ENCODE assay signal across 9 cellular contexts in genomic region chr19:42140125-42140754, GRCh38. TPM values are rescaled to one million over a fixed set of nuclear protein-coding genes. Genes with fewer than 3 reads are reported as not detected.
DNase-seq lines count a peak whose midpoint lies in the region; ATAC-seq and TF ChIP-seq lines count a peak whose summit lies in the region.
"Had no signal": no experiment of that assay in that cellular context is flagged by ENCODE, and none has a peak within 500 bp of the region (broad histone marks: within the 10 kb centered on the region; RNA-seq: fewer than 3 reads in every experiment).

No MANE protein-coding gene starts in this region.

- H3K4me1 ChIP-seq in stomach: no peaks in the 10 kb centered on the region

- H3K4me3 ChIP-seq in stomach: no peak overlapping the region

- TF ChIP-seq POLR2A in stomach (IDR thresholded peaks at IDR 0.05): no peak

- no peaks in the 10 kb centered on the region for H3K36me3 ChIP-seq in stomach

- ATAC-seq in activated CD8-positive, alpha-beta T cell treated with anti-CD3 and anti-CD28 coated beads, Interleukin-2, amount 10 ng/mL, durations not matched to agents 7 days and 5 days: peak; percentile 80
- ATAC-seq in activated CD4-positive, CD25-positive, alpha-beta regulatory T cell treated with anti-CD3 and anti-CD28 coated beads, Interleukin-2, amount 50 U/mL, for 24 hours: no peak

- POLR2A ChIA-PET in activated CD8-positive, alpha-beta T cell treated with anti-CD3 and anti-CD28 coated beads, Interleukin-2, amount 10 ng/mL, durations not matched to agents 7 days and 5 days (lab: Charles Lee): interaction anchor here (1.3 to 1.4 kb wide), 2 partner anchors 12 to 59 kb away, joined by 3 read pairs; no protein-coding TSS in a partner anchor

- peaks cover 0 to 69% (median 6%) of the 10 kb centered on the region in 3 donors for H3K27me3 ChIP-seq in stomach

- CTCF ChIA-PET in activated CD8-positive, alpha-beta T cell treated with anti-CD3 and anti-CD28 coated beads, Interleukin-2, amount 10 ng/mL, durations not matched to agents 7 days and 5 days (lab: Charles Lee): interaction anchor here (1.8 to 2.0 kb wide), 3 partner anchors 32 to 139 kb away, joined by 7 to 12 read pairs (median 9); no protein-coding TSS in a partner anchor

- no peak for TF ChIP-seq CTCF in stomach (IDR thresholded peaks at IDR 0.05)

- no peaks in the 10 kb centered on the region for H3K9me3 Mint-ChIP-seq in activated CD8-positive, alpha-beta T cell treated with anti-CD3 and anti-CD28 coated beads, Interleukin-2, amount 10 ng/mL, durations not matched to agents 7 days and 5 days (ENCODE audit: insufficient read depth)

- no peaks in the 10 kb centered on the region for H3K9me3 ChIP-seq in stomach

- peaks cover 19% of the 10 kb centered on the region for H3K4me1 Mint-ChIP-seq in activated CD8-positive, alpha-beta T cell treated with anti-CD3 and anti-CD28 coated beads, Interleukin-2, amount 10 ng/mL, durations not matched to agents 7 days and 5 days (ENCODE audit: low read depth)

- no peak overlapping the region for H3K27ac Mint-ChIP-seq in activated CD8-positive, alpha-beta T cell treated with anti-CD3 and anti-CD28 coated beads, Interleukin-2, amount 10 ng/mL, durations not matched to agents 7 days and 5 days

- H3K27me3 Mint-ChIP-seq in activated CD8-positive, alpha-beta T cell treated with anti-CD3 and anti-CD28 coated beads, Interleukin-2, amount 10 ng/mL, durations not matched to agents 7 days and 5 days (ENCODE audit: low read depth): no peaks in the 10 kb centered on the region

- H3K36me3 Mint-ChIP-seq in activated CD8-positive, alpha-beta T cell treated with anti-CD3 and anti-CD28 coated beads, Interleukin-2, amount 10 ng/mL, durations not matched to agents 7 days and 5 days (ENCODE audit: low read depth): no peaks in the 10 kb centered on the region

- no peak for TF ChIP-seq EP300 in stomach (IDR thresholded peaks at IDR 0.05)

- WGBS in stomach, 5 donors: 13 to 33% (median 18%) methylated on average over 6 to 8 of the region's 8 CpGs

- H3K27ac ChIP-seq in stomach: no peak overlapping the region
- H3K27ac ChIP-seq: 22Rv1 had no signal

- intact Hi-C loops in stomach (cut with DNase I; ENCODE audit: low total_unique reads): no loop called here

- H3K4me3 Mint-ChIP-seq in activated CD8-positive, alpha-beta T cell treated with anti-CD3 and anti-CD28 coated beads, Interleukin-2, amount 10 ng/mL, durations not matched to agents 7 days and 5 days: no peak overlapping the region

- peak; percentile 55 for DNase-seq in SIG-M5 treated with dmso at 0.1 percent for 504 hours (lab: John Stamatoyannopoulos, UW; ENCODE audit: unreplicated experiment)
- no peak for DNase-seq in SIG-M5 (lab: John Stamatoyannopoulos, UW)
- DNase-seq in activated CD8-positive, alpha-beta T cell treated with anti-CD3 and anti-CD28 coated beads, Interleukin-2, amount 10 ng/mL, durations not matched to agents 7 days and 5 days: peak; percentile 75
- DNase-seq in iPS-NIHi7 (ENCODE audit: extremely low spot score): peak; percentile 87
- peak; percentile 41 for DNase-seq in stomach
- DNase-seq in NK-92 treated with Interleukin-12 subunit alpha and Interleukin-12 subunit beta, amount 100 ng/mL, for 24 hours (lab: John Stamatoyannopoulos, UW): no peak
- DNase-seq in germinal center (ENCODE audit: low spot score): no peak

RNA-seq across cellular contexts. Expression of gene POU2F2, which starts 8.0 kb away (rescaled TPM):
- 10 to 100 TPM; 15.7 to 16.3 TPM for total RNA-seq in activated CD8-positive, alpha-beta T cell treated with anti-CD3 and anti-CD28 coated beads, Interleukin-2, amount 10 ng/mL, durations not matched to agents 7 days and 5 days
- 10 to 100 TPM in 2 of 5 donors, 1 to 10 TPM in 1, under 1 TPM in 2; 0.89 to 23.3 (median 3.9) TPM for total RNA-seq in stomach
- polyA plus RNA-seq in stomach: 1 to 10 TPM in 2 of 3 donors, under 1 TPM in 1; 0.68 to 2.7 (median 1.8) TPM

Comparison
In these comparisons a context has a peak if more than half of its experiments do, and no peak if none do; other contexts are left out.
1. DNase-seq: peak in SIG-M5 treated with dmso at 0.1 percent for 504 hours (single experiment), activated CD8-positive, alpha-beta T cell treated with anti-CD3 and anti-CD28 coated beads, Interleukin-2, amount 10 ng/mL, durations not matched to agents 7 days and 5 days (single experiment), iPS-NIHi7 (single experiment) and stomach (single experiment); none in SIG-M5 (single experiment), NK-92 treated with Interleukin-12 subunit alpha and Interleukin-12 subunit beta, amount 100 ng/mL, for 24 hours (single experiment) and germinal center (single experiment).